8 cellular contexts compared by ENCODE assay signal in genomic region chr3:107430214-107431047, GRCh38. TPM values are rescaled to one million over a fixed set of nuclear protein-coding genes. Genes with fewer than 3 reads are reported as not detected.
DNase-seq lines count a peak whose midpoint lies in the region; ATAC-seq and TF ChIP-seq lines count a peak whose summit lies in the region.

No MANE protein-coding gene starts in this region.

- no peaks in the 10 kb centered on the region for H3K79me2 ChIP-seq in SK-N-SH (ENCODE audit: insufficient read depth)

- POLR2A ChIA-PET in SK-N-SH (lab: Yijun Ruan, JAX), result interaction anchor here (0.7 to 1.6 kb wide), 7 partner anchors 9 to 196 kb away, joined by 3 to 18 read pairs (median 3); no protein-coding TSS in a partner anchor

- no peaks in the 10 kb centered on the region for H3F3A ChIP-seq in SK-N-SH (replicated peaks; ENCODE audit: insufficient read depth)

- no peaks in the 10 kb centered on the region for H3K9me2 ChIP-seq in SK-N-SH

- no peaks in the 10 kb centered on the region for H3K36me3 Mint-ChIP-seq in chondrocyte (ENCODE audit: low read depth)
- no peaks in the 10 kb centered on the region for H3K36me3 Mint-ChIP-seq in type B pancreatic cell

- no peaks in the 10 kb centered on the region for H3K9me3 Mint-ChIP-seq in chondrocyte (ENCODE audit: low read depth)
- no peaks in the 10 kb centered on the region for H3K9me3 Mint-ChIP-seq in type B pancreatic cell

- H3K36me3 ChIP-seq in SK-N-SH (replicated peaks in 1 of 2; ENCODE audit: control insufficient read depth in 1 of 2, insufficient read depth in 2 of 2, low read length in 1 of 2) (no peaks in the 10 kb centered on the region), NT2/D1 (ENCODE audit: insufficient read depth, insufficient read length, low read length) (no peaks in the 10 kb centered on the region)

- H4K20me1 ChIP-seq in SK-N-SH (ENCODE audit: insufficient read depth), result no peaks in the 10 kb centered on the region

- no peak for ATAC-seq in SK-N-SH treated with all-trans-retinoic acid at 6 μM for 48 hours
- ATAC-seq in esophagus mucosa, result no peak

- H3K4me2 ChIP-seq in SK-N-SH, result peak overlapping the region; percentile 76

- H3K4me1 ChIP-seq in SK-N-SH (ENCODE audit: control insufficient read depth in 1 of 2, insufficient read depth in 2 of 2, low read depth in 1 of 2, low read length in 1 of 2) (peaks cover 7 to 8% of the 10 kb centered on the region in 2 experiments; a peak in 3 of 4 replicates), NT2/D1 (ENCODE audit: insufficient read depth, insufficient read length) (peaks cover 2% of the 10 kb centered on the region)

- H3K27ac Mint-ChIP-seq in chondrocyte (ENCODE audit: unreplicated experiment) (peak overlapping the region; percentile 90), type B pancreatic cell (peak overlapping the region; percentile 73)

- DNase-seq in SK-N-SH, result peak; percentile 13
- no peak for DNase-seq in NT2/D1 (ENCODE audit: low read depth, low spot score)
- DNase-seq in chondrocyte (ENCODE audit: low spot score), result no peak
- peak; percentile 11 to 26 for DNase-seq in lung microvascular endothelial cell (ENCODE audit: low read depth in 2 of 2)
- DNase-seq in type B pancreatic cell (ENCODE audit: extremely low spot score, unreplicated experiment), result no peak
- DNase-seq in foreskin melanocyte, result no peak

- TF ChIP-seq EP300 in SK-N-SH (IDR thresholded peaks at IDR 0.05; ENCODE audit: borderline replicate concordance in 1 of 2, low read depth in 1 of 2, low read length in 1 of 2), result no peak

- H3K9me3 ChIP-seq in SK-N-SH (no peaks in the 10 kb centered on the region), NT2/D1 (ENCODE audit: insufficient read depth, low read length) (no peaks in the 10 kb centered on the region)

- TF ChIP-seq RAD21 in SK-N-SH (IDR thresholded peaks at IDR 0.05; ENCODE audit: low read length), result no peak

- H3K4me3 ChIP-seq in SK-N-SH (ENCODE audit: low read depth in 2 of 2, low read length in 1 of 2), result peak overlapping the region; percentile 70 to 72; a peak in 3 of 4 replicates
- H3K4me3 ChIP-seq in NT2/D1 (ENCODE audit: insufficient read length, low read depth), result peak overlapping the region; percentile 75

- CTCF ChIA-PET in SK-N-SH (lab: Yijun Ruan, JAX), result interaction anchor here (0.8 to 4.3 kb wide), 14 partner anchors 9 to 312 kb away, joined by 3 to 36 read pairs (median 4); no protein-coding TSS in a partner anchor

- H3K9ac ChIP-seq in SK-N-SH (no peak overlapping the region; the same call in 1 of the 2 replicates), NT2/D1 (ENCODE audit: insufficient read length, low read depth) (peak overlapping the region; percentile 90)

- 81% methylated on average over 25 of the region's 25 CpGs for WGBS in SK-N-SH (ENCODE audit: low lambda C conversion rate)

- H3K4me1 Mint-ChIP-seq in chondrocyte (ENCODE audit: low read depth) (peaks cover 26% of the 10 kb centered on the region), type B pancreatic cell (ENCODE audit: unreplicated experiment) (peaks cover 22% of the 10 kb centered on the region)

- H2AFZ ChIP-seq in SK-N-SH (ENCODE audit: low read depth), result peak overlapping the region; percentile 84; the same call in 1 of the 2 replicates

- no peaks in the 10 kb centered on the region for H3K27me3 Mint-ChIP-seq in chondrocyte (ENCODE audit: low read depth)
- H3K27me3 Mint-ChIP-seq in type B pancreatic cell, result peaks cover 26% of the 10 kb centered on the region

- H3K4me3 Mint-ChIP-seq in chondrocyte (ENCODE audit: unreplicated experiment), result peak overlapping the region; percentile 81
- H3K4me3 Mint-ChIP-seq in type B pancreatic cell, result peak overlapping the region; percentile 91

- TF ChIP-seq CTCF in SK-N-SH (IDR thresholded peaks at IDR 0.05) (no peak), chondrocyte (IDR thresholded peaks at IDR 0.05) (no peak), type B pancreatic cell (conservative IDR thresholded peaks at IDR 0.05) (no peak)

- peak overlapping the region; percentile 21 to 96; a peak in 1 of 4 replicates for H3K27ac ChIP-seq in SK-N-SH (ENCODE audit: low read depth in 2 of 2, low read length in 1 of 2)

- H3K27me3 ChIP-seq in SK-N-SH (ENCODE audit: insufficient read depth) (no peaks in the 10 kb centered on the region), NT2/D1 (ENCODE audit: insufficient read depth, insufficient read length) (peaks cover 63% of the 10 kb centered on the region)

TF ChIP-seq in SK-N-SH, 30 proteins besides CTCF, POLR2A, EP300 and RAD21 (continues in another document):
- TF ChIP-seq, protein P1, sequence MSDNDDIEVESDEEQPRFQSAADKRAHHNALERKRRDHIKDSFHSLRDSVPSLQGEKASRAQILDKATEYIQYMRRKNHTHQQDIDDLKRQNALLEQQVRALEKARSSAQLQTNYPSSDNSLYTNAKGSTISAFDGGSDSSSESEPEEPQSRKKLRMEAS (IDR thresholded peaks at IDR 0.05; ENCODE audit: low read depth), result no peak
- TF ChIP-seq RXRA (IDR thresholded peaks at IDR 0.05; ENCODE audit: borderline replicate concordance, low read depth) (no peak), SIN3A (IDR thresholded peaks at IDR 0.05; ENCODE audit: borderline replicate concordance, low read depth, low read length) (no peak), TEAD4 (IDR thresholded peaks at IDR 0.05; ENCODE audit: borderline replicate concordance, insufficient read depth) (no peak), EZH2phosphoT487 (IDR thresholded peaks at IDR 0.05; ENCODE audit: borderline replicate concordance, low read depth) (no peak), NRF1 (IDR thresholded peaks at IDR 0.05; ENCODE audit: low read depth, low read length) (no peak), PBX3 (IDR thresholded peaks at IDR 0.05) (no peak)
- TF ChIP-seq, protein P2, sequence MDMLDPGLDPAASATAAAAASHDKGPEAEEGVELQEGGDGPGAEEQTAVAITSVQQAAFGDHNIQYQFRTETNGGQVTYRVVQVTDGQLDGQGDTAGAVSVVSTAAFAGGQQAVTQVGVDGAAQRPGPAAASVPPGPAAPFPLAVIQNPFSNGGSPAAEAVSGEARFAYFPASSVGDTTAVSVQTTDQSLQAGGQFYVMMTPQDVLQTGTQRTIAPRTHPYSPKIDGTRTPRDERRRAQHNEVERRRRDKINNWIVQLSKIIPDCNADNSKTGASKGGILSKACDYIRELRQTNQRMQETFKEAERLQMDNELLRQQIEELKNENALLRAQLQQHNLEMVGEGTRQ (IDR thresholded peaks at IDR 0.05; ENCODE audit: borderline replicate concordance, low read depth, low read length), result no peak

TF ChIP-seq in SK-N-SH treated with all-trans-retinoic acid at 6 μM for 48 hours, 23 proteins besides CTCF, POLR2A, EP300 and RAD21 (continues in another document):
- TF ChIP-seq ZNF565 (CRISPR knock-in tag; conservative IDR thresholded peaks at IDR 0.05; ENCODE audit: low read depth) (no peak), GLIS3 (CRISPR knock-in tag; IDR thresholded peaks at IDR 0.05) (no peak), BACH2 (CRISPR knock-in tag; IDR thresholded peaks at IDR 0.05; ENCODE audit: borderline replicate concordance) (no peak), RARB (CRISPR knock-in tag; IDR thresholded peaks at IDR 0.05) (no peak), ZNF70 (CRISPR knock-in tag; IDR thresholded peaks at IDR 0.05) (no peak), ZFP3 (CRISPR knock-in tag; IDR thresholded peaks at IDR 0.05) (no peak), ZNF8 (CRISPR knock-in tag; IDR thresholded peaks at IDR 0.05) (no peak), POU6F1 (CRISPR knock-in tag; IDR thresholded peaks at IDR 0.05; ENCODE audit: borderline replicate concordance, low read depth) (no peak), ARNTL (CRISPR knock-in tag; IDR thresholded peaks at IDR 0.05; ENCODE audit: borderline replicate concordance, low read depth) (no peak), ZC3H10 (CRISPR knock-in tag; IDR thresholded peaks at IDR 0.05) (no peak), CSDC2 (CRISPR knock-in tag; IDR thresholded peaks at IDR 0.05) (no peak), OSR1 (CRISPR knock-in tag; IDR thresholded peaks at IDR 0.05) (no peak), TOX (CRISPR knock-in tag; IDR thresholded peaks at IDR 0.05; ENCODE audit: borderline replicate concordance) (no peak)
- TF ChIP-seq, protein P3, sequence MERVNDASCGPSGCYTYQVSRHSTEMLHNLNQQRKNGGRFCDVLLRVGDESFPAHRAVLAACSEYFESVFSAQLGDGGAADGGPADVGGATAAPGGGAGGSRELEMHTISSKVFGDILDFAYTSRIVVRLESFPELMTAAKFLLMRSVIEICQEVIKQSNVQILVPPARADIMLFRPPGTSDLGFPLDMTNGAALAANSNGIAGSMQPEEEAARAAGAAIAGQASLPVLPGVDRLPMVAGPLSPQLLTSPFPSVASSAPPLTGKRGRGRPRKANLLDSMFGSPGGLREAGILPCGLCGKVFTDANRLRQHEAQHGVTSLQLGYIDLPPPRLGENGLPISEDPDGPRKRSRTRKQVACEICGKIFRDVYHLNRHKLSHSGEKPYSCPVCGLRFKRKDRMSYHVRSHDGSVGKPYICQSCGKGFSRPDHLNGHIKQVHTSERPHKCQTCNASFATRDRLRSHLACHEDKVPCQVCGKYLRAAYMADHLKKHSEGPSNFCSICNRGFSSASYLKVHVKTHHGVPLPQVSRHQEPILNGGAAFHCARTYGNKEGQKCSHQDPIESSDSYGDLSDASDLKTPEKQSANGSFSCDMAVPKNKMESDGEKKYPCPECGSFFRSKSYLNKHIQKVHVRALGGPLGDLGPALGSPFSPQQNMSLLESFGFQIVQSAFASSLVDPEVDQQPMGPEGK (CRISPR knock-in tag; IDR thresholded peaks at IDR 0.05; ENCODE audit: borderline replicate concordance), result no peak

RNA-seq across cellular contexts. Expression of gene CCDC54, which starts 53.2 kb away (rescaled TPM):
- polyA plus RNA-seq in SK-N-SH (2012; rRNA removed), result not detected in 2 replicates
- polyA plus RNA-seq in SK-N-SH (2012; cell fraction: cytosol; rRNA removed), result not detected in 2 replicates
- polyA plus RNA-seq in SK-N-SH (2012; cell fraction: nucleus; rRNA removed), result not detected in 2 replicates
- not detected in 3 replicates for total RNA-seq in chondrocyte
- total RNA-seq in lung microvascular endothelial cell, result not detected in 2 replicates
- total RNA-seq in type B pancreatic cell (ENCODE audit: low replicate concordance), result not detected in 2 replicates
- not detected for total RNA-seq in esophagus mucosa

Comparison
In these comparisons a context has a peak if more than half of its experiments do, and no peak if none do; other contexts are left out.
1. DNase-seq: peak in SK-N-SH (single experiment) and lung microvascular endothelial cell (2 of 2); none in NT2/D1 (single experiment), chondrocyte (single experiment), type B pancreatic cell (single experiment) and foreskin melanocyte (single experiment).